34 cellular contexts compared by ENCODE assay signal in genomic region chr4:28362169-28362568, GRCh38.
"Had no signal": no experiment of that assay in that cellular context is flagged by ENCODE, and none has a peak within 500 bp of the region (broad histone marks: within the 10 kb centered on the region; RNA-seq: fewer than 3 reads in every experiment).

No MANE protein-coding gene starts in this region.

- H3K27me3 ChIP-seq: adrenal gland, body of pancreas, brain microvascular endothelial cell, breast epithelium had no signal

- DNase-seq: activated B cell treated with CpG ODN at 0.5 μM for 24 hours; activated CD4-positive, alpha-beta memory T cell treated with anti-CD3 and anti-CD28 coated beads for 36 hours; activated CD4-positive, alpha-beta T cell treated with anti-CD3 and anti-CD28 coated beads for 4 hours; activated CD4-positive, alpha-beta T cell treated with anti-CD3 and anti-CD28 coated beads, Interleukin-2, amount 10 ng/mL, durations not matched to agents 24 days and 14 days; activated CD4-positive, alpha-beta T cell treated with anti-CD3 and anti-CD28 coated beads, Interleukin-2, amount 50 U/mL, for 1 hour; activated CD4-positive, alpha-beta T cell treated with anti-CD3 and anti-CD28 coated beads, Interleukin-2, amount 50 U/mL, for 4 hours; activated CD4-positive, CD25-positive, alpha-beta regulatory T cell treated with anti-CD3 and anti-CD28 coated beads, Interleukin-2, amount 50 U/mL, for 72 hours; activated CD8-positive, alpha-beta memory T cell treated with anti-CD3 and anti-CD28 coated beads, Interleukin-2, amount 50 U/mL, for 4 hours; activated CD8-positive, alpha-beta T cell treated with anti-CD3 and anti-CD28 coated beads for 36 hours; activated effector memory CD4-positive, alpha-beta T cell treated with anti-CD3 and anti-CD28 coated beads, Interleukin-2, amount 50 U/mL, for 16 hours; activated gamma-delta T cell treated with Interleukin-2 at 50 U/mL for 16 hours; activated naive CD4-positive, alpha-beta T cell; activated naive CD4-positive, alpha-beta T cell treated with anti-CD3 and anti-CD28 coated beads for 36 hours; activated naive CD4-positive, alpha-beta T cell treated with anti-CD3 and anti-CD28 coated beads, Interleukin-2, amount 50 U/mL, for 16 hours; activated naive CD8-positive, alpha-beta T cell treated with anti-CD3 and anti-CD28 coated beads for 36 hours; activated T-cell treated with anti-CD3 and anti-CD28 coated beads for 4 hours; activated T-cell treated with anti-CD3 and anti-CD28 coated beads, Interleukin-2, amount 50 U/mL, for 1 hour; activated T-cell treated with anti-CD3 and anti-CD28 coated beads, Interleukin-2, amount 50 U/mL, for 4 hours; activated T-cell treated with anti-CD3 and anti-CD28 coated beads, Interleukin-2, amount 50 U/mL, for 72 hours; adrenal gland; amniotic stem cell; aorta; body of pancreas; brain microvascular endothelial cell; central memory CD4-positive, alpha-beta T cell; T-helper 2 cell; T-helper 9 cell had no signal

- FAIRE-seq: astrocyte, colon, TTC549 had no signal

- H3K4me1 ChIP-seq: adrenal gland, body of pancreas, breast epithelium had no signal

- H3K27ac ChIP-seq: adrenal gland, body of pancreas, brain microvascular endothelial cell, breast epithelium, VCaP had no signal

- H3K36me3 ChIP-seq: adrenal gland, brain microvascular endothelial cell, breast epithelium had no signal

- H3K9me3 ChIP-seq: adrenal gland, body of pancreas, breast epithelium had no signal

- H3K4me3 ChIP-seq: adrenal gland, body of pancreas, breast epithelium had no signal

- ATAC-seq: activated CD8-positive, alpha-beta T cell treated with anti-CD3 and anti-CD28 coated beads for 36 hours; activated naive CD4-positive, alpha-beta T cell treated with anti-CD3 and anti-CD28 coated beads, Interleukin-2, amount 50 U/mL, for 72 hours; activated T-cell treated with anti-CD3 and anti-CD28 coated beads, Interleukin-2, amount 50 U/mL, for 4 hours; activated T-cell treated with anti-CD3 and anti-CD28 coated beads, Interleukin-2, amount 50 U/mL, for 72 hours; activated T-helper 17 cell treated with anti-CD3 and anti-CD28 coated beads, Interleukin-2, amount 50 U/mL, for 72 hours; body of pancreas had no signal
